Comparison of ENCODE assay signal across 17 cellular contexts in genomic region chr18:28063181-28063790, GRCh38.
DNase-seq lines count a peak whose midpoint lies in the region; ATAC-seq and TF ChIP-seq lines count a peak whose summit lies in the region.
"Had no signal": no experiment of that assay in that cellular context is flagged by ENCODE, and none has a peak within 500 bp of the region (broad histone marks: within the 10 kb centered on the region; RNA-seq: fewer than 3 reads in every experiment).

No MANE protein-coding gene starts in this region.

- CTCF ChIA-PET in AG04449 (lab: Yijun Ruan, JAX): interaction anchor here (1.0 kb wide), 1 partner anchor 50 kb away, joined by 4 read pairs; no protein-coding TSS in a partner anchor

- 10% methylated on average over 2 of the region's 2 CpGs for WGBS in HUES64

- H3K4me1 ChIP-seq in HUES64 (ENCODE audit: insufficient read depth, low read length): peaks cover 40% of the 10 kb centered on the region
- H3K4me1 ChIP-seq: gastrocnemius medialis had no signal

- ATAC-seq in HG03460 (IDR thresholded peaks at IDR 0.05; ENCODE audit: unreplicated experiment): no peak
- ATAC-seq: gastrocnemius medialis had no signal

- no peaks in the 10 kb centered on the region; the same call in 1 of the 2 replicates for H3K9me3 ChIP-seq in HUES64 (ENCODE audit: insufficient read depth, low read depth, low read length)
- H3K9me3 ChIP-seq: gastrocnemius medialis, MG63 had no signal

- POLR2A ChIA-PET in AG04449 (lab: Yijun Ruan, JAX): no interaction called here

- DNase-seq in AG04449 (ENCODE audit: low read depth, low spot score): peak; percentile 42
- DNase-seq in choroid plexus epithelial cell (ENCODE audit: low read depth): peak; percentile 38
- peak; percentile 39 for DNase-seq in left kidney (ENCODE audit: low read depth, low spot score)
- no peak for DNase-seq in mesenteric fat pad (ENCODE audit: low spot score)
- no peak for DNase-seq in AML-193 (lab: John Stamatoyannopoulos, UW)
- DNase-seq in C1 segment of cervical spinal cord (lab: John Stamatoyannopoulos, UW): no peak
- DNase-seq: DMS153; gastrocnemius medialis; H9; immature natural killer cell; MG63; NCI-H2029; stimulated activated CD4-positive, alpha-beta T cell treated with anti-CD3 and anti-CD28 coated beads, Interleukin-15, amount 100 ng/mL, for 24 hours; T-helper 2 cell had no signal

- peaks cover 3% of the 10 kb centered on the region; the same call in 1 of the 2 replicates for H3K36me3 ChIP-seq in HUES64 (ENCODE audit: insufficient read depth, low read length)
- H3K36me3 ChIP-seq: gastrocnemius medialis, MG63 had no signal

- peak overlapping the region; percentile 64 for H3K27ac ChIP-seq in HUES64 (ENCODE audit: low read depth, low read length)
- H3K27ac ChIP-seq: gastrocnemius medialis, HL-60 had no signal

- H3K4me3 ChIP-seq in AG04449 (ENCODE audit: low read depth, low read length) (no peak overlapping the region), HUES64 (ENCODE audit: low read length) (no peak overlapping the region), choroid plexus epithelial cell (ENCODE audit: low read depth, low read length) (no peak overlapping the region)
- H3K4me3 ChIP-seq: gastrocnemius medialis, MG63 had no signal

- TF ChIP-seq CTCF in AG04449 (IDR thresholded peaks at IDR 0.05; ENCODE audit: insufficient read depth, low read length, missing control alignments) (no peak), choroid plexus epithelial cell (conservative IDR thresholded peaks at IDR 0.05; ENCODE audit: low read depth, low read length) (no peak)

- H3K27me3 ChIP-seq in HUES64 (ENCODE audit: insufficient read depth, low read length): no peaks in the 10 kb centered on the region
- H3K27me3 ChIP-seq: gastrocnemius medialis, MG63 had no signal

- H3K9ac ChIP-seq in HUES64 (ENCODE audit: low read depth, low read length): peak overlapping the region; percentile 23; the same call in 1 of the 2 replicates

Comparison
In these comparisons a context has a peak if more than half of its experiments do, and no peak if none do; other contexts are left out.
1. DNase-seq: peak in AG04449 (single experiment), choroid plexus epithelial cell (single experiment) and left kidney (single experiment); none in mesenteric fat pad (single experiment), AML-193 (0 of 2) and C1 segment of cervical spinal cord (0 of 14).